ENCODE assay signal across 18 cellular contexts in genomic region chr14:75531660-75532317, GRCh38. TPM values are rescaled to one million over a fixed set of nuclear protein-coding genes. Genes with fewer than 3 reads are reported as not detected.
DNase-seq lines count a peak whose midpoint lies in the region; ATAC-seq, FAIRE-seq and TF ChIP-seq lines count a peak whose summit lies in the region.
"Had no signal": no experiment of that assay in that cellular context is flagged by ENCODE, and none has a peak within 500 bp of the region (broad histone marks: within the 10 kb centered on the region; RNA-seq: fewer than 3 reads in every experiment).

No MANE protein-coding gene starts in this region.

- H3K27me3 Mint-ChIP-seq in activated CD4-positive, alpha-beta T cell treated with anti-CD3 and anti-CD28 coated beads, Interleukin-2, amount 10 ng/mL, durations not matched to agents 24 days and 14 days: no peaks in the 10 kb centered on the region
- no peaks in the 10 kb centered on the region for H3K27me3 Mint-ChIP-seq in activated CD4-positive, alpha-beta memory T cell treated with anti-CD3 and anti-CD28 coated beads, Interleukin-2, amount 10 ng/mL, durations not matched to agents 7 days and 5 days
- H3K27me3 Mint-ChIP-seq: progenitor cell of endocrine pancreas had no signal

- H3K4me3 ChIP-seq in kidney epithelial cell (ENCODE audit: low read depth, low read length): no peak overlapping the region
- H3K4me3 ChIP-seq: stomach had no signal

- ATAC-seq in GM18502 (IDR thresholded peaks at IDR 0.05; ENCODE audit: poor library complexity, unreplicated experiment): no peak
- ATAC-seq: foreskin keratinocyte had no signal

- POLR2A ChIA-PET in activated CD4-positive, alpha-beta memory T cell treated with anti-CD3 and anti-CD28 coated beads, Interleukin-2, amount 10 ng/mL, durations not matched to agents 7 days and 5 days (lab: Charles Lee): interaction anchor here (5.4 to 12.2 kb wide), 2 partner anchors 9 kb away, joined by 35 to 172 read pairs; partner anchors contain the start of gene BATF

- intact Hi-C loops in activated CD4-positive, alpha-beta T cell treated with anti-CD3 and anti-CD28 coated beads, Interleukin-2, amount 10 ng/mL, durations not matched to agents 24 days and 14 days (cut with micrococcal nuclease): no loop called here

- H3K27me3 ChIP-seq in kidney epithelial cell (ENCODE audit: control insufficient read depth, insufficient read depth, low read length): no peaks in the 10 kb centered on the region
- H3K27me3 ChIP-seq: stomach had no signal

- CTCF ChIA-PET in activated CD4-positive, alpha-beta memory T cell treated with anti-CD3 and anti-CD28 coated beads, Interleukin-2, amount 10 ng/mL, durations not matched to agents 7 days and 5 days (lab: Charles Lee): interaction anchor here (0.7 to 1.4 kb wide), 2 partner anchors 13 to 30 kb away, joined by 3 read pairs; no protein-coding TSS in a partner anchor

- TF ChIP-seq POLR2A in GM12891 (IDR thresholded peaks at IDR 0.05; ENCODE audit: low read depth, low read length): no peak

- no peaks in the 10 kb centered on the region for H3K9me3 Mint-ChIP-seq in activated CD4-positive, alpha-beta T cell treated with anti-CD3 and anti-CD28 coated beads, Interleukin-2, amount 10 ng/mL, durations not matched to agents 24 days and 14 days
- no peaks in the 10 kb centered on the region for H3K9me3 Mint-ChIP-seq in activated CD4-positive, alpha-beta memory T cell treated with anti-CD3 and anti-CD28 coated beads, Interleukin-2, amount 10 ng/mL, durations not matched to agents 7 days and 5 days

- peaks cover 61% of the 10 kb centered on the region for H3K4me1 Mint-ChIP-seq in activated CD4-positive, alpha-beta T cell treated with anti-CD3 and anti-CD28 coated beads, Interleukin-2, amount 10 ng/mL, durations not matched to agents 24 days and 14 days
- H3K4me1 Mint-ChIP-seq in activated CD4-positive, alpha-beta memory T cell treated with anti-CD3 and anti-CD28 coated beads, Interleukin-2, amount 10 ng/mL, durations not matched to agents 7 days and 5 days: peaks cover 72% of the 10 kb centered on the region

- TF ChIP-seq CTCF in kidney epithelial cell (IDR thresholded peaks at IDR 0.05; ENCODE audit: insufficient read depth, low read length, poor library complexity, severe bottlenecking): no peak

- peak overlapping the region; percentile 24 for H3K4me3 Mint-ChIP-seq in activated CD4-positive, alpha-beta T cell treated with anti-CD3 and anti-CD28 coated beads, Interleukin-2, amount 10 ng/mL, durations not matched to agents 24 days and 14 days
- H3K4me3 Mint-ChIP-seq in activated CD4-positive, alpha-beta memory T cell treated with anti-CD3 and anti-CD28 coated beads, Interleukin-2, amount 10 ng/mL, durations not matched to agents 7 days and 5 days: no peak overlapping the region

- DNase-seq in activated CD4-positive, alpha-beta T cell treated with anti-CD3 and anti-CD28 coated beads, Interleukin-2, amount 10 ng/mL, durations not matched to agents 24 days and 14 days: peak; percentile 45
- no peak for DNase-seq in activated CD4-positive, alpha-beta T cell treated with anti-CD3 and anti-CD28 coated beads for 48 hours
- DNase-seq in GM12891 (ENCODE audit: insufficient read length, low spot score): no peak
- no peak for DNase-seq in activated CD4-positive, alpha-beta memory T cell treated with anti-CD3 and anti-CD28 coated beads, Interleukin-2, amount 10 ng/mL, durations not matched to agents 7 days and 5 days
- peak; percentile 21 for DNase-seq in kidney epithelial cell (ENCODE audit: low read depth)
- DNase-seq in DMS53 (lab: John Stamatoyannopoulos, UW): no peak
- DNase-seq in COLO668 (lab: John Stamatoyannopoulos, UW; ENCODE audit: unreplicated experiment): no peak
- DNase-seq: ACHN; activated naive CD4-positive, alpha-beta T cell treated with anti-CD3 and anti-CD28 coated beads, Interleukin-2, amount 50 U/mL, for 16 hours; Caco-2; effector CD8-positive, alpha-beta T cell; foreskin keratinocyte; NCI-H1092 treated with DMSO at 0.1 percent for 48 hours; NCI-H2171 treated with DMSO at 0.1 percent for 48 hours; stimulated activated CD4-positive, alpha-beta T cell treated with anti-CD3 and anti-CD28 coated beads, Interleukin-12 subunit alpha, Interleukin-12 subunit beta, amount 100 ng/mL, for 4 hours; stomach had no signal

- peaks cover 81% of the 10 kb centered on the region for H3K36me3 Mint-ChIP-seq in activated CD4-positive, alpha-beta T cell treated with anti-CD3 and anti-CD28 coated beads, Interleukin-2, amount 10 ng/mL, durations not matched to agents 24 days and 14 days (ENCODE audit: low read depth)
- peaks cover 79% of the 10 kb centered on the region for H3K36me3 Mint-ChIP-seq in activated CD4-positive, alpha-beta memory T cell treated with anti-CD3 and anti-CD28 coated beads, Interleukin-2, amount 10 ng/mL, durations not matched to agents 7 days and 5 days (ENCODE audit: low read depth)

- H3K27ac Mint-ChIP-seq in activated CD4-positive, alpha-beta T cell treated with anti-CD3 and anti-CD28 coated beads, Interleukin-2, amount 10 ng/mL, durations not matched to agents 24 days and 14 days: peak overlapping the region; percentile 58
- H3K27ac Mint-ChIP-seq in activated CD4-positive, alpha-beta memory T cell treated with anti-CD3 and anti-CD28 coated beads, Interleukin-2, amount 10 ng/mL, durations not matched to agents 7 days and 5 days: peak overlapping the region; percentile 26
- H3K27ac Mint-ChIP-seq: progenitor cell of endocrine pancreas had no signal

- H3K36me3 ChIP-seq in kidney epithelial cell (ENCODE audit: control insufficient read depth, insufficient read depth, low read length): no peaks in the 10 kb centered on the region
- H3K36me3 ChIP-seq: stomach had no signal

- FAIRE-seq in GM12891 (lab: Jason Lieb, UNC): peak; percentile 74

TF ChIP-seq in GM12891, 5 proteins besides CTCF, POLR2A, EP300 and RAD21:
- TF ChIP-seq POLR2AphosphoS5 (IDR thresholded peaks at IDR 0.05; ENCODE audit: low read depth, low read length) (no peak), TAF1 (IDR thresholded peaks at IDR 0.05; ENCODE audit: low read depth, low read length) (no peak), PAX5 (IDR thresholded peaks at IDR 0.05; ENCODE audit: insufficient read depth, low read length, severe bottlenecking) (no peak), POU2F2 (IDR thresholded peaks at IDR 0.05; ENCODE audit: low read depth, low read length) (no peak), SPI1 (IDR thresholded peaks at IDR 0.05; ENCODE audit: low read depth, low read length) (no peak)

RNA-seq across cellular contexts. Expression of gene BATF, which starts 9.5 kb away (rescaled TPM):
- 175 and 178 TPM in 2 replicates for total RNA-seq in activated CD4-positive, alpha-beta T cell treated with anti-CD3 and anti-CD28 coated beads, Interleukin-2, amount 10 ng/mL, durations not matched to agents 24 days and 14 days
- polyA plus RNA-seq in GM12891 (2012; ENCODE audit: low read depth, missing spikeins): 74.9 TPM
- total RNA-seq in activated CD4-positive, alpha-beta memory T cell treated with anti-CD3 and anti-CD28 coated beads, Interleukin-2, amount 10 ng/mL, durations not matched to agents 7 days and 5 days: 10 to 100 TPM; 63.0 to 66.1 TPM
- total RNA-seq in kidney epithelial cell: 0.14 TPM in 1 of 2 replicates, not detected in the other
- total RNA-seq: foreskin keratinocyte, progenitor cell of endocrine pancreas had no signal
- polyA plus RNA-seq: foreskin keratinocyte had no signal

RNA-seq across cellular contexts. Expression of gene FLVCR2, which starts 46.6 kb away (rescaled TPM):
- 3.6 and 5.4 TPM in 2 replicates for total RNA-seq in activated CD4-positive, alpha-beta T cell treated with anti-CD3 and anti-CD28 coated beads, Interleukin-2, amount 10 ng/mL, durations not matched to agents 24 days and 14 days
- polyA plus RNA-seq in GM12891 (2012; ENCODE audit: low read depth, missing spikeins): 2.1 TPM
- 1 to 10 TPM; 1.3 to 3.0 TPM for total RNA-seq in activated CD4-positive, alpha-beta memory T cell treated with anti-CD3 and anti-CD28 coated beads, Interleukin-2, amount 10 ng/mL, durations not matched to agents 7 days and 5 days
- total RNA-seq in kidney epithelial cell: 0.75 and 1.0 TPM in 2 replicates

Comparison
In these comparisons a context has a peak if more than half of its experiments do, and no peak if none do; other contexts are left out.
1. DNase-seq: peak in activated CD4-positive, alpha-beta T cell treated with anti-CD3 and anti-CD28 coated beads, Interleukin-2, amount 10 ng/mL, durations not matched to agents 24 days and 14 days (single experiment) and kidney epithelial cell (single experiment); none in activated CD4-positive, alpha-beta T cell treated with anti-CD3 and anti-CD28 coated beads for 48 hours (single experiment), GM12891 (single experiment), activated CD4-positive, alpha-beta memory T cell treated with anti-CD3 and anti-CD28 coated beads, Interleukin-2, amount 10 ng/mL, durations not matched to agents 7 days and 5 days (single experiment), DMS53 (single experiment) and COLO668 (single experiment).
2. RNA of gene BATF, which starts 9.5 kb away (total RNA-seq): 175 to 178 TPM in activated CD4-positive, alpha-beta T cell treated with anti-CD3 and anti-CD28 coated beads, Interleukin-2, amount 10 ng/mL, durations not matched to agents 24 days and 14 days and 63.0 to 66.1 TPM in activated CD4-positive, alpha-beta memory T cell treated with anti-CD3 and anti-CD28 coated beads, Interleukin-2, amount 10 ng/mL, durations not matched to agents 7 days and 5 days; 0.14 TPM in kidney epithelial cell; every median in the first group is over 10 times any median in the second.